ENCODE assay signal across 1 cellular context in the genomic region with DNA sequence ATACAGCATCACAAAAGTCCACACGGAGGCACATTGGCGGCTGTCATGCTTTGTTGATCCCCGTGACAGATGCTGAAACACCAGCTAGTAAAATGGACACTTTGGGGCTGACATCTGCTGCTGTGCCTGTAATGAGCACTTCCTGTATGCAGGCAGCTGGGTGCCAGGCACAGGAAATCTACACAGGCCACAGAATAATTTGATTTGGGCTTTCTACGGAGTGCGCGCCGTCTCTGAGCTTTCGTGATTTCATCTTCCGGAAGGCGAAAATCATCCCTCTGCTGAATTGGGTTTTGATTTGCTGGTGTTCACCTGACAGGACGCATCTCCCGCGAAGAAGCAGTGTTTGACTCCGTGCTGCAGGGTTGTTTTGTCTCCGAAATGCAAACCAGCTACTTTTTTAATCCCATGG.
TF ChIP-seq lines count a peak whose summit lies in the region.

No MANE protein-coding gene starts in this region.

TF ChIP-seq in SK-N-SH, 30 proteins besides CTCF, POLR2A, EP300 and RAD21 (continued from another document):
- TF ChIP-seq, protein P1, sequence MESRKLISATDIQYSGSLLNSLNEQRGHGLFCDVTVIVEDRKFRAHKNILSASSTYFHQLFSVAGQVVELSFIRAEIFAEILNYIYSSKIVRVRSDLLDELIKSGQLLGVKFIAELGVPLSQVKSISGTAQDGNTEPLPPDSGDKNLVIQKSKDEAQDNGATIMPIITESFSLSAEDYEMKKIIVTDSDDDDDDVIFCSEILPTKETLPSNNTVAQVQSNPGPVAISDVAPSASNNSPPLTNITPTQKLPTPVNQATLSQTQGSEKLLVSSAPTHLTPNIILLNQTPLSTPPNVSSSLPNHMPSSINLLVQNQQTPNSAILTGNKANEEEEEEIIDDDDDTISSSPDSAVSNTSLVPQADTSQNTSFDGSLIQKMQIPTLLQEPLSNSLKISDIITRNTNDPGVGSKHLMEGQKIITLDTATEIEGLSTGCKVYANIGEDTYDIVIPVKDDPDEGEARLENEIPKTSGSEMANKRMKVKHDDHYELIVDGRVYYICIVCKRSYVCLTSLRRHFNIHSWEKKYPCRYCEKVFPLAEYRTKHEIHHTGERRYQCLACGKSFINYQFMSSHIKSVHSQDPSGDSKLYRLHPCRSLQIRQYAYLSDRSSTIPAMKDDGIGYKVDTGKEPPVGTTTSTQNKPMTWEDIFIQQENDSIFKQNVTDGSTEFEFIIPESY (IDR thresholded peaks at IDR 0.05; ENCODE audit: borderline replicate concordance, low read depth): no peak
- peak; percentile 97 for TF ChIP-seq FOXJ3 (CRISPR knock-in tag; IDR thresholded peaks at IDR 0.05)
- peak; percentile 95 for TF ChIP-seq MXI1 (IDR thresholded peaks at IDR 0.05; ENCODE audit: low read depth, low read length)
- TF ChIP-seq FOSL2 (IDR thresholded peaks at IDR 0.05; ENCODE audit: borderline replicate concordance, low read depth): no peak
- no peak for TF ChIP-seq TAF1 (IDR thresholded peaks at IDR 0.05; ENCODE audit: borderline replicate concordance, low read depth, low read length)
- TF ChIP-seq TEAD4 (IDR thresholded peaks at IDR 0.05; ENCODE audit: borderline replicate concordance, insufficient read depth): no peak; the same call in 1 of the 2 replicates
- no peak for TF ChIP-seq NFIC (IDR thresholded peaks at IDR 0.05; ENCODE audit: borderline replicate concordance)
- TF ChIP-seq GABPA (IDR thresholded peaks at IDR 0.05; ENCODE audit: low read depth): no peak
- TF ChIP-seq, protein P2, sequence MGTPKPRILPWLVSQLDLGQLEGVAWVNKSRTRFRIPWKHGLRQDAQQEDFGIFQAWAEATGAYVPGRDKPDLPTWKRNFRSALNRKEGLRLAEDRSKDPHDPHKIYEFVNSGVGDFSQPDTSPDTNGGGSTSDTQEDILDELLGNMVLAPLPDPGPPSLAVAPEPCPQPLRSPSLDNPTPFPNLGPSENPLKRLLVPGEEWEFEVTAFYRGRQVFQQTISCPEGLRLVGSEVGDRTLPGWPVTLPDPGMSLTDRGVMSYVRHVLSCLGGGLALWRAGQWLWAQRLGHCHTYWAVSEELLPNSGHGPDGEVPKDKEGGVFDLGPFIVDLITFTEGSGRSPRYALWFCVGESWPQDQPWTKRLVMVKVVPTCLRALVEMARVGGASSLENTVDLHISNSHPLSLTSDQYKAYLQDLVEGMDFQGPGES (IDR thresholded peaks at IDR 0.05; ENCODE audit: low read depth, low read length): no peak
- 0 out of 2 replicates have a peak, but pooled peaks have one; percentile 23 for TF ChIP-seq SIN3A (IDR thresholded peaks at IDR 0.05; ENCODE audit: borderline replicate concordance, low read depth, low read length)
- no peak for TF ChIP-seq MEF2A (IDR thresholded peaks at IDR 0.05; ENCODE audit: borderline replicate concordance, low read depth)
- TF ChIP-seq, protein P3, sequence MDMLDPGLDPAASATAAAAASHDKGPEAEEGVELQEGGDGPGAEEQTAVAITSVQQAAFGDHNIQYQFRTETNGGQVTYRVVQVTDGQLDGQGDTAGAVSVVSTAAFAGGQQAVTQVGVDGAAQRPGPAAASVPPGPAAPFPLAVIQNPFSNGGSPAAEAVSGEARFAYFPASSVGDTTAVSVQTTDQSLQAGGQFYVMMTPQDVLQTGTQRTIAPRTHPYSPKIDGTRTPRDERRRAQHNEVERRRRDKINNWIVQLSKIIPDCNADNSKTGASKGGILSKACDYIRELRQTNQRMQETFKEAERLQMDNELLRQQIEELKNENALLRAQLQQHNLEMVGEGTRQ (IDR thresholded peaks at IDR 0.05; ENCODE audit: borderline replicate concordance, low read depth, low read length): no peak
- TF ChIP-seq RXRA (IDR thresholded peaks at IDR 0.05; ENCODE audit: borderline replicate concordance, low read depth): no peak
- peak; percentile 83 for TF ChIP-seq CHD2 (IDR thresholded peaks at IDR 0.05; ENCODE audit: low read length, partially characterized antibody)
- TF ChIP-seq POLR2AphosphoS5 (IDR thresholded peaks at IDR 0.05; ENCODE audit: low read depth, low read length): 0 out of 2 replicates have a peak, but pooled peaks have one; percentile 30
- TF ChIP-seq, protein P4, sequence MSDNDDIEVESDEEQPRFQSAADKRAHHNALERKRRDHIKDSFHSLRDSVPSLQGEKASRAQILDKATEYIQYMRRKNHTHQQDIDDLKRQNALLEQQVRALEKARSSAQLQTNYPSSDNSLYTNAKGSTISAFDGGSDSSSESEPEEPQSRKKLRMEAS (IDR thresholded peaks at IDR 0.05; ENCODE audit: low read depth): no peak
- no peak for TF ChIP-seq NRF1 (IDR thresholded peaks at IDR 0.05; ENCODE audit: low read depth, low read length)
- no peak for TF ChIP-seq EZH2phosphoT487 (IDR thresholded peaks at IDR 0.05; ENCODE audit: borderline replicate concordance, low read depth)
- TF ChIP-seq GATA2 (CRISPR knock-in tag; IDR thresholded peaks at IDR 0.05): peak; percentile 72
- TF ChIP-seq FOXM1 (IDR thresholded peaks at IDR 0.05; ENCODE audit: low read depth): no peak
- TF ChIP-seq, protein P5, sequence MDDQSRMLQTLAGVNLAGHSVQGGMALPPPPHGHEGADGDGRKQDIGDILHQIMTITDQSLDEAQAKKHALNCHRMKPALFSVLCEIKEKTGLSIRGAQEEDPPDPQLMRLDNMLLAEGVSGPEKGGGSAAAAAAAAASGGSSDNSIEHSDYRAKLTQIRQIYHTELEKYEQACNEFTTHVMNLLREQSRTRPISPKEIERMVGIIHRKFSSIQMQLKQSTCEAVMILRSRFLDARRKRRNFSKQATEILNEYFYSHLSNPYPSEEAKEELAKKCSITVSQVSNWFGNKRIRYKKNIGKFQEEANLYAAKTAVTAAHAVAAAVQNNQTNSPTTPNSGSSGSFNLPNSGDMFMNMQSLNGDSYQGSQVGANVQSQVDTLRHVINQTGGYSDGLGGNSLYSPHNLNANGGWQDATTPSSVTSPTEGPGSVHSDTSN (IDR thresholded peaks at IDR 0.05): no peak
- TF ChIP-seq JUND (IDR thresholded peaks at IDR 0.05): no peak
- peak; percentile 66 for TF ChIP-seq TCF12 (IDR thresholded peaks at IDR 0.05)
- TF ChIP-seq SMC3 (IDR thresholded peaks at IDR 0.05; ENCODE audit: low read depth, low read length): no peak
- TF ChIP-seq YY1 (IDR thresholded peaks at IDR 0.05; ENCODE audit: low read depth): no peak
